In the genomic region with DNA sequence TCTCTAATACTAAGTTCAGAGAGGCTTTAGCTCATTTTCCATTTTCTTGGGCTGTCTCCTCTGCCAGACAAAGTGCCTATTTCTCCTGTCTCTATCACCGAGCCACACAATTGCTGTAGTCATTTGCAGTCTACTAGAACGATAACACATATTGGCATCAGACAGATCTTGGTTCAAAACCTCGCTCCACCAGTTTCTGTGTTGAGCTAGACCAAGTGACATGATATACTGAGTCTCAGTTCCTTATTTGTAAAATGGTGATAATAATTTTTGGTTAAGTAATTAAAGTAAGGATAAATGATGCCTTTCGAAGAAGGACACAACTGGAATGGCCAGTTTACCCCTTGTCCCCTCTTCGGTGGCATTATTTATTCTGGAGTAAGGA, we compare ENCODE assay signal across 8 cellular contexts. TPM values are rescaled to one million over a fixed set of nuclear protein-coding genes. Genes with fewer than 3 reads are reported as not detected.
DNase-seq lines count a peak whose midpoint lies in the region; ATAC-seq and TF ChIP-seq lines count a peak whose summit lies in the region.

No MANE protein-coding gene starts in this region.

- peaks cover 0 to 3% (median 0%) of the 10 kb centered on the region in 5 donors for H3K9me3 Mint-ChIP-seq in CD8-positive, alpha-beta memory T cell
- no peaks in the 10 kb centered on the region for H3K9me3 Mint-ChIP-seq in endodermal cell

- no peak for DNase-seq in CD8-positive, alpha-beta memory T cell
- DNase-seq in endodermal cell (no peak), islet precursor cell (no peak), SKM-1 (lab: John Stamatoyannopoulos, UW; ENCODE audit: unreplicated experiment) (no peak), left lobe of liver (ENCODE audit: low spot score) (no peak)

- H3K27ac Mint-ChIP-seq in CD8-positive, alpha-beta memory T cell: peak overlapping the region; percentile 86 to 99 (median 96)
- peak overlapping the region; percentile 91 for H3K27ac Mint-ChIP-seq in endodermal cell

- peaks cover 45% of the 10 kb centered on the region for H3K4me1 ChIP-seq in CD8-positive, alpha-beta memory T cell (ENCODE audit: insufficient read depth, low read length)
- H3K4me1 ChIP-seq in KMS-11 (ENCODE audit: low read depth, poor library complexity, severe bottlenecking) (peaks cover 45% of the 10 kb centered on the region), endodermal cell (ENCODE audit: control insufficient read depth, insufficient read depth, low read length) (no peaks in the 10 kb centered on the region)

- peaks cover 46% of the 10 kb centered on the region for H3K79me2 ChIP-seq in KMS-11 (ENCODE audit: insufficient read depth, low read depth)

- H3K9me3 ChIP-seq in CD8-positive, alpha-beta memory T cell (ENCODE audit: low read length): no peaks in the 10 kb centered on the region
- no peaks in the 10 kb centered on the region for H3K9me3 ChIP-seq in endodermal cell (ENCODE audit: control insufficient read depth, low read length)

- H3K27me3 Mint-ChIP-seq in CD8-positive, alpha-beta memory T cell: peaks cover 1 to 13% of the 10 kb centered on the region in 2 donors
- no peaks in the 10 kb centered on the region for H3K27me3 Mint-ChIP-seq in endodermal cell (ENCODE audit: insufficient read depth)

- H3K4me3 Mint-ChIP-seq in CD8-positive, alpha-beta memory T cell: peak overlapping the region; percentile 89 to 99 (median 97)
- peak overlapping the region; percentile 83 for H3K4me3 Mint-ChIP-seq in endodermal cell

- ATAC-seq in GM21619 (IDR thresholded peaks at IDR 0.05; ENCODE audit: unreplicated experiment) (peak; percentile 11), left lobe of liver (no peak)

- H3K4me1 Mint-ChIP-seq in CD8-positive, alpha-beta memory T cell: peaks cover 41 to 52% (median 51%) of the 10 kb centered on the region in 3 donors
- peaks cover 44% of the 10 kb centered on the region for H3K4me1 Mint-ChIP-seq in endodermal cell

- H3K27me3 ChIP-seq in CD8-positive, alpha-beta memory T cell (ENCODE audit: insufficient read depth, low read length, poor library complexity, severe bottlenecking): no peaks in the 10 kb centered on the region
- H3K27me3 ChIP-seq in KMS-11 (ENCODE audit: insufficient read depth, low read depth) (no peaks in the 10 kb centered on the region), endodermal cell (ENCODE audit: control insufficient read depth, insufficient read depth, low read length, poor library complexity, severe bottlenecking) (no peaks in the 10 kb centered on the region)

- H3K9ac ChIP-seq in KMS-11 (peak overlapping the region; percentile 80; the same call in 1 of the 2 replicates), endodermal cell (ENCODE audit: extremely low read depth, low read length, poor library complexity, severe bottlenecking) (no peak overlapping the region)

- H3K27ac ChIP-seq in CD8-positive, alpha-beta memory T cell (ENCODE audit: low read depth, low read length): peak overlapping the region; percentile 92
- H3K27ac ChIP-seq in KMS-11 (peak overlapping the region; percentile 25; the same call in 1 of the 2 replicates), endodermal cell (ENCODE audit: low read depth, low read length) (no peak overlapping the region), skin epidermis (peak overlapping the region in 18 of 21 experiments; percentile 43 to 100 (median 98))

- no peaks in the 10 kb centered on the region for H3K36me3 ChIP-seq in CD8-positive, alpha-beta memory T cell (ENCODE audit: insufficient read depth, low read length)
- no peaks in the 10 kb centered on the region for H3K36me3 ChIP-seq in KMS-11 (ENCODE audit: insufficient read depth)
- peaks cover under 1% of the 10 kb centered on the region for H3K36me3 ChIP-seq in endodermal cell (ENCODE audit: control insufficient read depth, insufficient read depth, low read length)

- H3K4me3 ChIP-seq in CD8-positive, alpha-beta memory T cell (ENCODE audit: low read length): peak overlapping the region; percentile 91
- H3K4me3 ChIP-seq in KMS-11 (IDR thresholded peaks at IDR 0.05; ENCODE audit: insufficient read depth, low read depth, low read length) (no peak overlapping the region), endodermal cell (ENCODE audit: low read length) (peak overlapping the region; percentile 93), skin epidermis (peak overlapping the region in 2 of 7 experiments; percentile 92 to 100)

- peak overlapping the region; percentile 93 for H2AFZ ChIP-seq in KMS-11 (ENCODE audit: low read depth)

- CTCF ChIA-PET in CD8-positive, alpha-beta memory T cell (lab: Charles Lee): interaction anchor here (0.8 to 3.3 kb wide), 8 partner anchors 9 to 108 kb away, joined by 3 to 15 read pairs (median 4); no protein-coding TSS in a partner anchor

- peaks cover 19% of the 10 kb centered on the region for H4K20me1 ChIP-seq in KMS-11 (ENCODE audit: insufficient read depth)

- TF ChIP-seq CTCF in KMS-11 (conservative IDR thresholded peaks at IDR 0.05; ENCODE audit: low read depth, low read length) (no peak), endodermal cell (conservative IDR thresholded peaks at IDR 0.05) (no peak)

- H3K4me2 ChIP-seq in KMS-11: peak overlapping the region; percentile 76

- peaks cover 0 to 13% (median 4%) of the 10 kb centered on the region in 3 donors for H3K36me3 Mint-ChIP-seq in CD8-positive, alpha-beta memory T cell
- H3K36me3 Mint-ChIP-seq in endodermal cell (ENCODE audit: low read depth): peaks cover 7% of the 10 kb centered on the region

- WGBS in endodermal cell (ENCODE audit: insufficient coverage in 1 of 2, insufficient read length in 1 of 2), 2 experiments: 75 to 98% methylated on average over 4 to 5 of the region's 5 CpGs

- POLR2A ChIA-PET in CD8-positive, alpha-beta memory T cell (lab: Charles Lee): interaction anchor here (0.9 to 1.5 kb wide), 4 partner anchors 10 to 153 kb away, joined by 3 to 6 read pairs (median 4); no protein-coding TSS in a partner anchor

RNA-seq across cellular contexts. Expression of a gene that starts 0.4 kb away (rescaled TPM):
- 100 to 1,000 TPM; 260 to 285 TPM for total RNA-seq in CD8-positive, alpha-beta memory T cell
- polyA plus RNA-seq in CD8-positive, alpha-beta memory T cell: 206 TPM
- 100 to 1,000 TPM; 166 to 194 TPM for total RNA-seq in endodermal cell
- 130 TPM for polyA plus RNA-seq in endodermal cell (2013, experiment 1 of 2)
- 118 TPM for polyA plus RNA-seq in endodermal cell (2013, experiment 2 of 2)
- total RNA-seq in left lobe of liver: 103 TPM
